ENCODE assay signal across 29 cellular contexts in the genomic region with DNA sequence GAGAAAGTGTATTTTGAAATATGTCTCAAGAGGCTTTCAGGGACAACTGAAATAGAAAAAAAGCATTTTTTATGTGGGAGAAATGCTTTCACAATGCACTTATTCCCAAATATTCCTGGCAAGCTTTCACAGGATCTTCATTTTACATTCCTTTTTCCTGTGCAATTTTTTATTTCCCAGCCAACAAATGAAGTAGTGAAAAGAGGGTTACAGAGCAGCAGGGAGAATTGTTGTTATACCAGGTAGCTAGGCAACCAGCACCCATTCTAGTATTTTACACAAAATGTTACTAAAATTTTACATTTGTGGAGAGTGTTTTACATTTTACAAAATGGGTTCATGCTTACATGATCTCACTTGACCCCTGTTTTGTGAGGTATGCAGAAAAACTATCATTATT.
"Had no signal": no experiment of that assay in that cellular context is flagged by ENCODE, and none has a peak within 500 bp of the region (broad histone marks: within the 10 kb centered on the region; RNA-seq: fewer than 3 reads in every experiment).

No MANE protein-coding gene starts in this region.

- DNase-seq: activated effector memory CD4-positive, alpha-beta T cell treated with anti-CD3 and anti-CD28 coated beads, Interleukin-2, amount 50 U/mL, for 16 hours; activated effector memory CD4-positive, alpha-beta T cell treated with Interleukin-2 at 50 U/mL for 16 hours; activated gamma-delta T cell; activated gamma-delta T cell treated with Interleukin-2 at 50 U/mL for 16 hours; activated naive CD4-positive, alpha-beta T cell; activated naive CD4-positive, alpha-beta T cell treated with anti-CD3 and anti-CD28 coated beads for 36 hours; activated naive CD4-positive, alpha-beta T cell treated with anti-CD3 and anti-CD28 coated beads, Interleukin-2, amount 10 ng/mL, durations not matched to agents 7 days and 5 days; activated naive CD4-positive, alpha-beta T cell treated with anti-CD3 and anti-CD28 coated beads, Interleukin-2, amount 50 U/mL, for 16 hours; activated naive CD4-positive, alpha-beta T cell treated with Interleukin-2 at 50 U/mL for 16 hours; activated naive CD8-positive, alpha-beta T cell treated with anti-CD3 and anti-CD28 coated beads for 36 hours; activated naive CD8-positive, alpha-beta T cell treated with anti-CD3 and anti-CD28 coated beads, Interleukin-2, amount 10 ng/mL, durations not matched to agents 7 days and 5 days; activated naive CD8-positive, alpha-beta T cell treated with anti-CD3 and anti-CD28 coated beads, Interleukin-2, amount 50 U/mL, for 24 hours; activated T-cell treated with anti-CD3 and anti-CD28 coated beads, Interleukin-2, amount 50 U/mL, for 1 hour; activated T-cell treated with anti-CD3 and anti-CD28 coated beads, Interleukin-2, amount 50 U/mL, for 24 hours; activated T-cell treated with anti-CD3 and anti-CD28 coated beads, Interleukin-2, amount 50 U/mL, for 4 hours; activated T-cell treated with anti-CD3 and anti-CD28 coated beads, Interleukin-2, amount 50 U/mL, for 48 hours; activated T-cell treated with anti-CD3 and anti-CD28 coated beads, Interleukin-2, amount 50 U/mL, for 72 hours; adrenal gland; amniotic stem cell; amygdala; anterior cingulate cortex; aorta; body of pancreas; brain microvascular endothelial cell; caudate nucleus; central memory CD4-positive, alpha-beta T cell; cerebellar nuclear complex had no signal

- ATAC-seq: activated naive CD4-positive, alpha-beta T cell treated with anti-CD3 and anti-CD28 coated beads, Interleukin-2, amount 50 U/mL, for 72 hours; activated naive CD8-positive, alpha-beta T cell treated with anti-CD3 and anti-CD28 coated beads, Interleukin-2, amount 50 U/mL, for 24 hours; activated T-cell treated with anti-CD3 and anti-CD28 coated beads, Interleukin-2, amount 50 U/mL, for 4 hours; activated T-cell treated with anti-CD3 and anti-CD28 coated beads, Interleukin-2, amount 50 U/mL, for 72 hours; activated T-helper 17 cell treated with anti-CD3 and anti-CD28 coated beads, Interleukin-2, amount 50 U/mL, for 72 hours; body of pancreas had no signal
